Comparison of ENCODE assay signal across 1 cellular context in genomic region chr4:4750187-4750586, GRCh38.
TF ChIP-seq lines count a peak whose summit lies in the region.

No MANE protein-coding gene starts in this region.

TF ChIP-seq in WTC11, 78 proteins besides CTCF, POLR2A, EP300 and RAD21 (continued from another document):
- no peak for TF ChIP-seq GTF2I (CRISPR knock-in tag; conservative IDR thresholded peaks at IDR 0.05)
